In the genomic region with DNA sequence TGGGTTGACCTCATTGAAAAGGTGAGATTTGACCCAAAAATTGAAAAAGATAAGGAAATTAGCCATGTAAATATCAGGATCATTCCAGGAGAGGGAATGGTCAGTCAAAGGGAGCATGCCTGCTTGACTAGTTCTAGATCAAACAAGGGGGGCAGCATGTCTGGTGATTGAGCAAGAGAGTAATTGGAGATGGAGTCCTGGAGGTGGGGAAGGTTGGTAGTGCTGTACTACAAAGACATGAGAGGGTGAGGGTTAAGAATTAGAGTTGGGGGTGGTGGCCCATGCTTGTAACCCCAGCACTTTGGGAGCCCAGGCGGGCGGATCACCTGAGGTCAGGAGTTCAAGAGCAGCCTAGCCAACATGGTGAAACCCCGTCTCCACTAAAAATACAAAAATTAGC, we compare ENCODE assay signal across 1 cellular context.
TF ChIP-seq lines count a peak whose summit lies in the region.

No MANE protein-coding gene starts in this region.

TF ChIP-seq in IMR-90, 13 proteins besides CTCF, POLR2A, EP300 and RAD21:
- TF ChIP-seq MAFK (IDR thresholded peaks at IDR 0.05; ENCODE audit: low read depth, low read length) (no peak), CHD1 (IDR thresholded peaks at IDR 0.05; ENCODE audit: low read depth, low read length) (no peak), RFX5 (IDR thresholded peaks at IDR 0.05; ENCODE audit: low read depth, low read length) (no peak), CEBPB (IDR thresholded peaks at IDR 0.05; ENCODE audit: low read depth, low read length) (peak; percentile 35; the same call in 1 of the 2 replicates), NFE2L2 (IDR thresholded peaks at IDR 0.05; ENCODE audit: low read depth, low read length) (no peak), FOS (IDR thresholded peaks at IDR 0.05; ENCODE audit: low read depth, low read length) (no peak), MAZ (IDR thresholded peaks at IDR 0.05; ENCODE audit: borderline replicate concordance, low read depth, low read length) (no peak), ELK1 (IDR thresholded peaks at IDR 0.05; ENCODE audit: borderline replicate concordance, low read depth, low read length) (no peak)
